21 cellular contexts compared by ENCODE assay signal in the genomic region with DNA sequence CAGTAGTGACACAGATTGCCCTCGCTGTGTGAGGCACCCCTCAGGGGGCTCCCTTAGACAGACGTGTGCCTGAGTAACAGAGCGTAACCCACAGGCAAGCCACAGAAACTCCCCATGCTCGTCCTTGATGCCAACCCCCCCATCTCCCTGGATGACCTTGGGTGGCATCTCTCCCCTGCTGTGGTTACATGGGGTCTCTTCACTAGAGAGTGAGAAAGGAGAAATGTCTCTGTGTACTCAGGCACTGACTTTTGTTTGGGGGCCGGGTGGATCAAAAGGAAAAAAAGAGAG. TPM values are rescaled to one million over a fixed set of nuclear protein-coding genes. Genes with fewer than 3 reads are reported as not detected.
DNase-seq lines count a peak whose midpoint lies in the region; ATAC-seq and TF ChIP-seq lines count a peak whose summit lies in the region.
"Had no signal": no experiment of that assay in that cellular context is flagged by ENCODE, and none has a peak within 500 bp of the region (broad histone marks: within the 10 kb centered on the region; RNA-seq: fewer than 3 reads in every experiment).

No MANE protein-coding gene starts in this region.

- CTCF ChIA-PET in OCI-LY7 (lab: Charles Lee; ENCODE audit: unreplicated experiment): no interaction called here

- no TSS peak for BruUV-seq in OCI-LY7 (replicated peaks; lab: Mats Ljungman, UMichigan)

- no peaks in the 10 kb centered on the region for H3K9me3 ChIP-seq in left ventricle myocardium inferior (replicated peaks)
- H3K9me3 ChIP-seq in OCI-LY7 (ENCODE audit: low read length): no peaks in the 10 kb centered on the region
- H3K9me3 ChIP-seq: HAP-1 had no signal

- peaks cover 11% of the 10 kb centered on the region for H3K27me3 ChIP-seq in left ventricle myocardium inferior (ENCODE audit: low read depth)

- DNase-seq in left ventricle myocardium inferior (no peak), left ventricle myocardium superior (no peak), OCI-LY7 (ENCODE audit: low spot score) (no peak), posterior vena cava (ENCODE audit: low spot score) (peak; percentile 61), GF-D8 (lab: John Stamatoyannopoulos, UW) (no peak), SIG-M5 (lab: John Stamatoyannopoulos, UW) (no peak)
- no peak for DNase-seq in stimulated activated naive B cell treated with anti-CD40 and anti-IgM and Interleukin-4, amounts not matched to agents 10 μg/mL and 1 μg/mL and 100 μg/mL, for 72 hours
- DNase-seq in stimulated activated CD4-positive, alpha-beta T cell treated with anti-CD3 and anti-CD28 coated beads, Interleukin-4, amount 100 ng/mL, for 4 hours: no peak
- DNase-seq: EL, GM23248, KBM-7, NCI-H1092 treated with DMSO at 0.1 percent for 48 hours, NCI-H1436 treated with DMSO at 0.1 percent for 48 hours, NCI-H2029, NCI-H226, NCI-H524, PC-9, RPMI8226 had no signal

- H3K9me2 ChIP-seq in OCI-LY7 (ENCODE audit: insufficient read depth, low read length): no peaks in the 10 kb centered on the region

- no peak for ATAC-seq in left ventricle myocardium superior
- ATAC-seq in stimulated activated naive B cell treated with anti-CD40 and anti-IgM and Interleukin-4, amounts not matched to agents 10 μg/mL and 1 μg/mL and 100 μg/mL, for 72 hours (replicated peaks): peak; percentile 48 to 70
- ATAC-seq: SK-N-SH treated with all-trans-retinoic acid at 6 μM for 48 hours had no signal

- peaks cover 21% of the 10 kb centered on the region for H3K4me1 ChIP-seq in left ventricle myocardium inferior
- peaks cover 7% of the 10 kb centered on the region for H3K4me1 ChIP-seq in OCI-LY7 (ENCODE audit: insufficient read depth, low read length, poor library complexity, severe bottlenecking)
- H3K4me1 ChIP-seq: HAP-1 had no signal

- no peak overlapping the region for H2AFZ ChIP-seq in OCI-LY7 (ENCODE audit: low read length)
- H2AFZ ChIP-seq: GM23248, PC-9 had no signal

- H3K4me3 ChIP-seq in left ventricle myocardium inferior (peak overlapping the region; percentile 69), OCI-LY7 (ENCODE audit: low read depth, low read length, poor library complexity, severe bottlenecking) (no peak overlapping the region)
- H3K4me3 ChIP-seq: GM23248, HAP-1, PC-9 had no signal

- H3K27ac ChIP-seq in left ventricle myocardium inferior (replicated peaks) (peak overlapping the region; percentile 96), OCI-LY7 (ENCODE audit: low read depth, low read length, poor library complexity, severe bottlenecking) (no peak overlapping the region)
- H3K27ac ChIP-seq: GM23248, PC-9 had no signal

- no peak overlapping the region for H3K4me3 Mint-ChIP-seq in stimulated activated naive B cell treated with anti-CD40 and anti-IgM and Interleukin-4, amounts not matched to agents 10 μg/mL and 1 μg/mL and 100 μg/mL, for 72 hours

- H3K27me3 Mint-ChIP-seq in stimulated activated naive B cell treated with anti-CD40 and anti-IgM and Interleukin-4, amounts not matched to agents 10 μg/mL and 1 μg/mL and 100 μg/mL, for 72 hours: peaks cover 39 to 51% of the 10 kb centered on the region in 2 donors

- peak overlapping the region; percentile 21 for H3K27ac Mint-ChIP-seq in stimulated activated naive B cell treated with anti-CD40 and anti-IgM and Interleukin-4, amounts not matched to agents 10 μg/mL and 1 μg/mL and 100 μg/mL, for 72 hours

- H3K4me2 ChIP-seq in OCI-LY7 (ENCODE audit: low read length): peak overlapping the region; percentile 24; the same call in 1 of the 2 replicates
- H3K4me2 ChIP-seq: PC-9 had no signal

- peaks cover 7 to 25% of the 10 kb centered on the region in 2 donors for H3K4me1 Mint-ChIP-seq in stimulated activated naive B cell treated with anti-CD40 and anti-IgM and Interleukin-4, amounts not matched to agents 10 μg/mL and 1 μg/mL and 100 μg/mL, for 72 hours

- H3K36me3 Mint-ChIP-seq in stimulated activated naive B cell treated with anti-CD40 and anti-IgM and Interleukin-4, amounts not matched to agents 10 μg/mL and 1 μg/mL and 100 μg/mL, for 72 hours: no peaks in the 10 kb centered on the region

- TF ChIP-seq CTCF in left ventricle myocardium inferior (IDR thresholded peaks at IDR 0.05; ENCODE audit: borderline replicate concordance): no peak
- TF ChIP-seq CTCF in OCI-LY7 (conservative IDR thresholded peaks at IDR 0.05; ENCODE audit: low read length): no peak

- H3K79me2 ChIP-seq in OCI-LY7 (ENCODE audit: insufficient read depth, low read depth, low read length): no peaks in the 10 kb centered on the region

- H3K36me3 ChIP-seq in left ventricle myocardium inferior: peaks cover 3% of the 10 kb centered on the region
- H3K36me3 ChIP-seq in OCI-LY7 (ENCODE audit: insufficient read depth, low read length): no peaks in the 10 kb centered on the region
- H3K36me3 ChIP-seq: HAP-1 had no signal

- intact Hi-C loops in left ventricle myocardium inferior (cut with micrococcal nuclease) (no loop called here), left ventricle myocardium superior (cut with micrococcal nuclease) (no loop called here), OCI-LY7 (cut with micrococcal nuclease; ENCODE audit: unreplicated experiment) (no loop called here), posterior vena cava (cut with DNase I) (no loop called here)

- H3K9me3 Mint-ChIP-seq in stimulated activated naive B cell treated with anti-CD40 and anti-IgM and Interleukin-4, amounts not matched to agents 10 μg/mL and 1 μg/mL and 100 μg/mL, for 72 hours: no peaks in the 10 kb centered on the region

- H4K20me1 ChIP-seq in OCI-LY7 (ENCODE audit: insufficient read depth, low read length): no peaks in the 10 kb centered on the region

- POLR2A ChIA-PET in OCI-LY7 (lab: Charles Lee): no interaction called here

RNA-seq across cellular contexts. Expression of gene ASB10, which starts 1.1 kb away (rescaled TPM):
- total RNA-seq in left ventricle myocardium inferior: 35.4 TPM
- 46.1 TPM for total RNA-seq in left ventricle myocardium superior
- not detected in 2 replicates for total RNA-seq in OCI-LY7 (2014; rRNA removed; shearing (Covaris generic))
- total RNA-seq in OCI-LY7 (2022): not detected in 2 replicates
- not detected for total RNA-seq in posterior vena cava
- total RNA-seq: GM23248, HT1080, PC-9 had no signal

RNA-seq across cellular contexts. Expression of gene GBX1, which starts 20.7 kb away (rescaled TPM):
- 1.9 TPM for total RNA-seq in left ventricle myocardium inferior
- 1.5 TPM for total RNA-seq in left ventricle myocardium superior
- total RNA-seq in OCI-LY7 (2014; rRNA removed; shearing (Covaris generic)): not detected in 2 replicates
- total RNA-seq in OCI-LY7 (2022): not detected in 2 replicates
- not detected for total RNA-seq in posterior vena cava
- total RNA-seq: GM23248, HT1080, PC-9 had no signal

RNA-seq across cellular contexts. Expression of gene H2BK1, which starts 22.1 kb away (rescaled TPM):
- total RNA-seq in left ventricle myocardium inferior: not detected
- not detected for total RNA-seq in left ventricle myocardium superior
- 1.3 TPM in 1 of 2 replicates, not detected in the other for total RNA-seq in OCI-LY7 (2014; rRNA removed; shearing (Covaris generic))
- not detected in 2 replicates for total RNA-seq in OCI-LY7 (2022)
- 1 to 10 TPM in 1 of 2 donors, not detected in 1; 1.1 TPM for total RNA-seq in posterior vena cava
- total RNA-seq: GM23248, HT1080, PC-9 had no signal

RNA-seq across cellular contexts. Expression of gene ABCF2, which starts 38.8 kb away (rescaled TPM):
- total RNA-seq in left ventricle myocardium inferior (30.5 TPM), left ventricle myocardium superior (27.6 TPM), OCI-LY7 (2022) (28.6 and 44.9 TPM in 2 replicates), posterior vena cava (10 to 100 TPM; 24.4 to 27.4 TPM)
- 30.7 and 31.8 TPM in 2 replicates for total RNA-seq in OCI-LY7 (2014; rRNA removed; shearing (Covaris generic))

RNA-seq across cellular contexts. Expression of gene CHPF2, which starts 44.1 kb away (rescaled TPM):
- 17.3 TPM for total RNA-seq in left ventricle myocardium inferior
- total RNA-seq in left ventricle myocardium superior: 12.1 TPM
- total RNA-seq in OCI-LY7 (2014; rRNA removed; shearing (Covaris generic)): 19.8 and 27.0 TPM in 2 replicates
- total RNA-seq in OCI-LY7 (2022): 29.8 and 34.2 TPM in 2 replicates
- 10 to 100 TPM; 37.5 to 40.7 TPM for total RNA-seq in posterior vena cava

Comparison
In these comparisons a context has a peak if more than half of its experiments do, and no peak if none do; other contexts are left out.
1. RNA of gene ASB10, which starts 1.1 kb away (total RNA-seq): 46.1 TPM in left ventricle myocardium superior (single experiment) and 35.4 TPM in left ventricle myocardium inferior (single experiment); not detected in OCI-LY7 and not detected in posterior vena cava; every median in the first group is over 10 times any median in the second.